ENCODE assay signal across 1 cellular context in genomic region chr4:22850055-22850454, GRCh38.
TF ChIP-seq lines count a peak whose summit lies in the region.

No MANE protein-coding gene starts in this region.

TF ChIP-seq in GM12878, 131 proteins besides CTCF, POLR2A, EP300 and RAD21 (continued from another document):
- TF ChIP-seq CBX3 (IDR thresholded peaks at IDR 0.05; ENCODE audit: borderline replicate concordance, low read depth): no peak
- no peak for TF ChIP-seq POLR2AphosphoS5 (IDR thresholded peaks at IDR 0.05; ENCODE audit: low read length)
- no peak for TF ChIP-seq IRF5 (IDR thresholded peaks at IDR 0.05; ENCODE audit: borderline replicate concordance)
- TF ChIP-seq, protein P1, sequence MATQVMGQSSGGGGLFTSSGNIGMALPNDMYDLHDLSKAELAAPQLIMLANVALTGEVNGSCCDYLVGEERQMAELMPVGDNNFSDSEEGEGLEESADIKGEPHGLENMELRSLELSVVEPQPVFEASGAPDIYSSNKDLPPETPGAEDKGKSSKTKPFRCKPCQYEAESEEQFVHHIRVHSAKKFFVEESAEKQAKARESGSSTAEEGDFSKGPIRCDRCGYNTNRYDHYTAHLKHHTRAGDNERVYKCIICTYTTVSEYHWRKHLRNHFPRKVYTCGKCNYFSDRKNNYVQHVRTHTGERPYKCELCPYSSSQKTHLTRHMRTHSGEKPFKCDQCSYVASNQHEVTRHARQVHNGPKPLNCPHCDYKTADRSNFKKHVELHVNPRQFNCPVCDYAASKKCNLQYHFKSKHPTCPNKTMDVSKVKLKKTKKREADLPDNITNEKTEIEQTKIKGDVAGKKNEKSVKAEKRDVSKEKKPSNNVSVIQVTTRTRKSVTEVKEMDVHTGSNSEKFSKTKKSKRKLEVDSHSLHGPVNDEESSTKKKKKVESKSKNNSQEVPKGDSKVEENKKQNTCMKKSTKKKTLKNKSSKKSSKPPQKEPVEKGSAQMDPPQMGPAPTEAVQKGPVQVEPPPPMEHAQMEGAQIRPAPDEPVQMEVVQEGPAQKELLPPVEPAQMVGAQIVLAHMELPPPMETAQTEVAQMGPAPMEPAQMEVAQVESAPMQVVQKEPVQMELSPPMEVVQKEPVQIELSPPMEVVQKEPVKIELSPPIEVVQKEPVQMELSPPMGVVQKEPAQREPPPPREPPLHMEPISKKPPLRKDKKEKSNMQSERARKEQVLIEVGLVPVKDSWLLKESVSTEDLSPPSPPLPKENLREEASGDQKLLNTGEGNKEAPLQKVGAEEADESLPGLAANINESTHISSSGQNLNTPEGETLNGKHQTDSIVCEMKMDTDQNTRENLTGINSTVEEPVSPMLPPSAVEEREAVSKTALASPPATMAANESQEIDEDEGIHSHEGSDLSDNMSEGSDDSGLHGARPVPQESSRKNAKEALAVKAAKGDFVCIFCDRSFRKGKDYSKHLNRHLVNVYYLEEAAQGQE (IDR thresholded peaks at IDR 0.05; ENCODE audit: low read depth, low read length): no peak
- no peak for TF ChIP-seq SPI1 (IDR thresholded peaks at IDR 0.05; ENCODE audit: borderline replicate concordance, insufficient read depth, low read depth, low read length)
- no peak for TF ChIP-seq CREM (IDR thresholded peaks at IDR 0.05; ENCODE audit: low read depth)
- no peak for TF ChIP-seq SMC3 (IDR thresholded peaks at IDR 0.05; ENCODE audit: borderline replicate concordance, low read length)
